2 cellular contexts compared by ENCODE assay signal in the genomic region with DNA sequence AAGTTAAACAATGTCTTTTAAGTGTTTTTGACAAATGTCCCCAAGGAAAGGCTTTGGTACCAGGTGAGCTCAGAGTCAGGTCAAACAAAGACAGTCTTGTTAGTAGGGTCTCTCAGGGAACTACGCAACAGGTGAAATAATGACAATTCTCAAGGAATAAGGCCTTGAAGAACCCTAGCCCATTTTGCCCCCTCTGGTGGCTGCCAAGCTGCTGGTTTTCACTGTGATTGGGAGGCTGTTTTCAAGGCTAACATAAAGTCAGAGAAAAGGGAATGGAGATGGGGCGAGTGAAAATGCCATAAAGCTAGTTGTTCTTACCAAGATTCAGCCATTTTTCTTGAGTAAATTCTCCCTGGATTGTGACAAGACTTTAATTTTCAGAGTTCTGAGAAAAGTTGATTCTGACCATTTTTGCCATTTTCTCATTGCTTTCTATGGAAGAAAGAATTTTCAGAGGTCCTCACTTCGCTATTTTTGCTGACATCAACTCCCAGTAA.
TF ChIP-seq lines count a peak whose summit lies in the region.

No MANE protein-coding gene starts in this region.

TF ChIP-seq in Ishikawa, 13 proteins besides CTCF, POLR2A, EP300 and RAD21 (continued from another document):
- TF ChIP-seq, protein P1, sequence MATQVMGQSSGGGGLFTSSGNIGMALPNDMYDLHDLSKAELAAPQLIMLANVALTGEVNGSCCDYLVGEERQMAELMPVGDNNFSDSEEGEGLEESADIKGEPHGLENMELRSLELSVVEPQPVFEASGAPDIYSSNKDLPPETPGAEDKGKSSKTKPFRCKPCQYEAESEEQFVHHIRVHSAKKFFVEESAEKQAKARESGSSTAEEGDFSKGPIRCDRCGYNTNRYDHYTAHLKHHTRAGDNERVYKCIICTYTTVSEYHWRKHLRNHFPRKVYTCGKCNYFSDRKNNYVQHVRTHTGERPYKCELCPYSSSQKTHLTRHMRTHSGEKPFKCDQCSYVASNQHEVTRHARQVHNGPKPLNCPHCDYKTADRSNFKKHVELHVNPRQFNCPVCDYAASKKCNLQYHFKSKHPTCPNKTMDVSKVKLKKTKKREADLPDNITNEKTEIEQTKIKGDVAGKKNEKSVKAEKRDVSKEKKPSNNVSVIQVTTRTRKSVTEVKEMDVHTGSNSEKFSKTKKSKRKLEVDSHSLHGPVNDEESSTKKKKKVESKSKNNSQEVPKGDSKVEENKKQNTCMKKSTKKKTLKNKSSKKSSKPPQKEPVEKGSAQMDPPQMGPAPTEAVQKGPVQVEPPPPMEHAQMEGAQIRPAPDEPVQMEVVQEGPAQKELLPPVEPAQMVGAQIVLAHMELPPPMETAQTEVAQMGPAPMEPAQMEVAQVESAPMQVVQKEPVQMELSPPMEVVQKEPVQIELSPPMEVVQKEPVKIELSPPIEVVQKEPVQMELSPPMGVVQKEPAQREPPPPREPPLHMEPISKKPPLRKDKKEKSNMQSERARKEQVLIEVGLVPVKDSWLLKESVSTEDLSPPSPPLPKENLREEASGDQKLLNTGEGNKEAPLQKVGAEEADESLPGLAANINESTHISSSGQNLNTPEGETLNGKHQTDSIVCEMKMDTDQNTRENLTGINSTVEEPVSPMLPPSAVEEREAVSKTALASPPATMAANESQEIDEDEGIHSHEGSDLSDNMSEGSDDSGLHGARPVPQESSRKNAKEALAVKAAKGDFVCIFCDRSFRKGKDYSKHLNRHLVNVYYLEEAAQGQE (IDR thresholded peaks at IDR 0.05; ENCODE audit: low read depth) = no peak
- TF ChIP-seq TEAD4 (IDR thresholded peaks at IDR 0.05) (no peak), CREB1 (IDR thresholded peaks at IDR 0.05; ENCODE audit: low read depth) (no peak), EGR1 (IDR thresholded peaks at IDR 0.05) (no peak), YY1 (IDR thresholded peaks at IDR 0.05; ENCODE audit: low read depth) (no peak), CEBPB (IDR thresholded peaks at IDR 0.05) (no peak), TAF1 (IDR thresholded peaks at IDR 0.05; ENCODE audit: low read depth) (no peak), ZBTB7A (IDR thresholded peaks at IDR 0.05; ENCODE audit: low read depth) (no peak), NFIC (IDR thresholded peaks at IDR 0.05) (no peak), FOXM1 (IDR thresholded peaks at IDR 0.05; ENCODE audit: borderline replicate concordance, low read depth) (no peak)
- TF ChIP-seq, protein P2, sequence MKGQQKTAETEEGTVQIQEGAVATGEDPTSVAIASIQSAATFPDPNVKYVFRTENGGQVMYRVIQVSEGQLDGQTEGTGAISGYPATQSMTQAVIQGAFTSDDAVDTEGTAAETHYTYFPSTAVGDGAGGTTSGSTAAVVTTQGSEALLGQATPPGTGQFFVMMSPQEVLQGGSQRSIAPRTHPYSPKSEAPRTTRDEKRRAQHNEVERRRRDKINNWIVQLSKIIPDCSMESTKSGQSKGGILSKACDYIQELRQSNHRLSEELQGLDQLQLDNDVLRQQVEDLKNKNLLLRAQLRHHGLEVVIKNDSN (IDR thresholded peaks at IDR 0.05) = no peak

TF ChIP-seq in GM12878, 131 proteins besides CTCF, POLR2A, EP300 and RAD21 (continued from another document):
- no peak for TF ChIP-seq ZBTB4 (CRISPR knock-in tag; IDR thresholded peaks at IDR 0.05)
- TF ChIP-seq BCL3 (IDR thresholded peaks at IDR 0.05; ENCODE audit: borderline replicate concordance, insufficient read depth, low read depth, low read length, poor library complexity, severe bottlenecking) = no peak
